Comparison of ENCODE assay signal across 1 cellular context in the genomic region with DNA sequence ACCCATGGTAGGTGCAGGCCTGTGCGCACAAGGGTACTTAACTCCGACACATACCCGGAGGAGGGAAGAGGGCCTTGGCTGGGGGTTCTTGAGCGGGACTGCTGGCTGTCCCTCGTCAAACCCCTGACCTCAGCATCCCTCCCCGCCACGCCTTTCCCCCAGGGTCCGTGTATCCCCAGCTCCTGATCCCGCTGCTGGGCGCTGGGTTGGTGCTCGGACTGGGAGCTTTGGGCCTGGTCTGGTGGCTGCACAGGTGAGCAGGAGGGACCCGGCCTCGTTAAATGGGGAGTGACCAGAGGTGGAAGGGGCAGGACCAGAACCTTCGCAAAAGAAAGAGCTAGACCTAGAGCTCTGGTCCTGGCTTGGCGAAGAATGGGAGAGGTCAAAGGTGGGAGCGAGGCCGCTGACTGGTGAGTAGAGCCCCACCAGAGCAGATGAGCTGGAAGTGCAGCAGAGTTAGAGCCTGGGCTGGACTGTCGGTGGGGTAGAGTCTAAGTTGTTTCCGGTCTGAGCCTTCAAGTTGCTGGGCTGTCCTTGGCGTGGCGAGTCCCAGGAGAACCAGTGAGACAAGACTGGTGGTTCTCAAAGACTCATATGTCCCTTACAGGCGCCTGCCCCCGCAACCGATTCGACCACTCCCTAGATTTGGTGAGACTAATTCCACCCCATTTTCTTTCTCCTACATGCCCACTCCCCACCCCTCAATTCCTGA.
TF ChIP-seq lines count a peak whose summit lies in the region.

No MANE protein-coding gene starts in this region.

TF ChIP-seq in GM23338, 12 proteins besides CTCF, POLR2A, EP300 and RAD21:
- TF ChIP-seq EZH2 (IDR thresholded peaks at IDR 0.05; ENCODE audit: low read depth, unreplicated experiment) (no peak), ZNF331 (CRISPR knock-in tag; IDR thresholded peaks at IDR 0.05; ENCODE audit: low read depth) (no peak), STAT1 (IDR thresholded peaks at IDR 0.05; ENCODE audit: unreplicated experiment) (no peak), JUNB (IDR thresholded peaks at IDR 0.05; ENCODE audit: unreplicated experiment) (no peak), NANOG (IDR thresholded peaks at IDR 0.05; ENCODE audit: borderline replicate concordance) (no peak), EZH2phosphoT487 (IDR thresholded peaks at IDR 0.05; ENCODE audit: unreplicated experiment) (no peak), POLR2AphosphoS5 (IDR thresholded peaks at IDR 0.05; ENCODE audit: low read depth) (no peak), ZNF114 (CRISPR knock-in tag; IDR thresholded peaks at IDR 0.05) (no peak), CREB1 (CRISPR knock-in tag; IDR thresholded peaks at IDR 0.05; ENCODE audit: low read depth) (no peak)
- TF ChIP-seq, protein P1, sequence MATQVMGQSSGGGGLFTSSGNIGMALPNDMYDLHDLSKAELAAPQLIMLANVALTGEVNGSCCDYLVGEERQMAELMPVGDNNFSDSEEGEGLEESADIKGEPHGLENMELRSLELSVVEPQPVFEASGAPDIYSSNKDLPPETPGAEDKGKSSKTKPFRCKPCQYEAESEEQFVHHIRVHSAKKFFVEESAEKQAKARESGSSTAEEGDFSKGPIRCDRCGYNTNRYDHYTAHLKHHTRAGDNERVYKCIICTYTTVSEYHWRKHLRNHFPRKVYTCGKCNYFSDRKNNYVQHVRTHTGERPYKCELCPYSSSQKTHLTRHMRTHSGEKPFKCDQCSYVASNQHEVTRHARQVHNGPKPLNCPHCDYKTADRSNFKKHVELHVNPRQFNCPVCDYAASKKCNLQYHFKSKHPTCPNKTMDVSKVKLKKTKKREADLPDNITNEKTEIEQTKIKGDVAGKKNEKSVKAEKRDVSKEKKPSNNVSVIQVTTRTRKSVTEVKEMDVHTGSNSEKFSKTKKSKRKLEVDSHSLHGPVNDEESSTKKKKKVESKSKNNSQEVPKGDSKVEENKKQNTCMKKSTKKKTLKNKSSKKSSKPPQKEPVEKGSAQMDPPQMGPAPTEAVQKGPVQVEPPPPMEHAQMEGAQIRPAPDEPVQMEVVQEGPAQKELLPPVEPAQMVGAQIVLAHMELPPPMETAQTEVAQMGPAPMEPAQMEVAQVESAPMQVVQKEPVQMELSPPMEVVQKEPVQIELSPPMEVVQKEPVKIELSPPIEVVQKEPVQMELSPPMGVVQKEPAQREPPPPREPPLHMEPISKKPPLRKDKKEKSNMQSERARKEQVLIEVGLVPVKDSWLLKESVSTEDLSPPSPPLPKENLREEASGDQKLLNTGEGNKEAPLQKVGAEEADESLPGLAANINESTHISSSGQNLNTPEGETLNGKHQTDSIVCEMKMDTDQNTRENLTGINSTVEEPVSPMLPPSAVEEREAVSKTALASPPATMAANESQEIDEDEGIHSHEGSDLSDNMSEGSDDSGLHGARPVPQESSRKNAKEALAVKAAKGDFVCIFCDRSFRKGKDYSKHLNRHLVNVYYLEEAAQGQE (IDR thresholded peaks at IDR 0.05; ENCODE audit: unreplicated experiment): no peak
- TF ChIP-seq, protein P2, sequence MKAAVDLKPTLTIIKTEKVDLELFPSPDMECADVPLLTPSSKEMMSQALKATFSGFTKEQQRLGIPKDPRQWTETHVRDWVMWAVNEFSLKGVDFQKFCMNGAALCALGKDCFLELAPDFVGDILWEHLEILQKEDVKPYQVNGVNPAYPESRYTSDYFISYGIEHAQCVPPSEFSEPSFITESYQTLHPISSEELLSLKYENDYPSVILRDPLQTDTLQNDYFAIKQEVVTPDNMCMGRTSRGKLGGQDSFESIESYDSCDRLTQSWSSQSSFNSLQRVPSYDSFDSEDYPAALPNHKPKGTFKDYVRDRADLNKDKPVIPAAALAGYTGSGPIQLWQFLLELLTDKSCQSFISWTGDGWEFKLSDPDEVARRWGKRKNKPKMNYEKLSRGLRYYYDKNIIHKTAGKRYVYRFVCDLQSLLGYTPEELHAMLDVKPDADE (IDR thresholded peaks at IDR 0.05): no peak
- TF ChIP-seq, protein P3, sequence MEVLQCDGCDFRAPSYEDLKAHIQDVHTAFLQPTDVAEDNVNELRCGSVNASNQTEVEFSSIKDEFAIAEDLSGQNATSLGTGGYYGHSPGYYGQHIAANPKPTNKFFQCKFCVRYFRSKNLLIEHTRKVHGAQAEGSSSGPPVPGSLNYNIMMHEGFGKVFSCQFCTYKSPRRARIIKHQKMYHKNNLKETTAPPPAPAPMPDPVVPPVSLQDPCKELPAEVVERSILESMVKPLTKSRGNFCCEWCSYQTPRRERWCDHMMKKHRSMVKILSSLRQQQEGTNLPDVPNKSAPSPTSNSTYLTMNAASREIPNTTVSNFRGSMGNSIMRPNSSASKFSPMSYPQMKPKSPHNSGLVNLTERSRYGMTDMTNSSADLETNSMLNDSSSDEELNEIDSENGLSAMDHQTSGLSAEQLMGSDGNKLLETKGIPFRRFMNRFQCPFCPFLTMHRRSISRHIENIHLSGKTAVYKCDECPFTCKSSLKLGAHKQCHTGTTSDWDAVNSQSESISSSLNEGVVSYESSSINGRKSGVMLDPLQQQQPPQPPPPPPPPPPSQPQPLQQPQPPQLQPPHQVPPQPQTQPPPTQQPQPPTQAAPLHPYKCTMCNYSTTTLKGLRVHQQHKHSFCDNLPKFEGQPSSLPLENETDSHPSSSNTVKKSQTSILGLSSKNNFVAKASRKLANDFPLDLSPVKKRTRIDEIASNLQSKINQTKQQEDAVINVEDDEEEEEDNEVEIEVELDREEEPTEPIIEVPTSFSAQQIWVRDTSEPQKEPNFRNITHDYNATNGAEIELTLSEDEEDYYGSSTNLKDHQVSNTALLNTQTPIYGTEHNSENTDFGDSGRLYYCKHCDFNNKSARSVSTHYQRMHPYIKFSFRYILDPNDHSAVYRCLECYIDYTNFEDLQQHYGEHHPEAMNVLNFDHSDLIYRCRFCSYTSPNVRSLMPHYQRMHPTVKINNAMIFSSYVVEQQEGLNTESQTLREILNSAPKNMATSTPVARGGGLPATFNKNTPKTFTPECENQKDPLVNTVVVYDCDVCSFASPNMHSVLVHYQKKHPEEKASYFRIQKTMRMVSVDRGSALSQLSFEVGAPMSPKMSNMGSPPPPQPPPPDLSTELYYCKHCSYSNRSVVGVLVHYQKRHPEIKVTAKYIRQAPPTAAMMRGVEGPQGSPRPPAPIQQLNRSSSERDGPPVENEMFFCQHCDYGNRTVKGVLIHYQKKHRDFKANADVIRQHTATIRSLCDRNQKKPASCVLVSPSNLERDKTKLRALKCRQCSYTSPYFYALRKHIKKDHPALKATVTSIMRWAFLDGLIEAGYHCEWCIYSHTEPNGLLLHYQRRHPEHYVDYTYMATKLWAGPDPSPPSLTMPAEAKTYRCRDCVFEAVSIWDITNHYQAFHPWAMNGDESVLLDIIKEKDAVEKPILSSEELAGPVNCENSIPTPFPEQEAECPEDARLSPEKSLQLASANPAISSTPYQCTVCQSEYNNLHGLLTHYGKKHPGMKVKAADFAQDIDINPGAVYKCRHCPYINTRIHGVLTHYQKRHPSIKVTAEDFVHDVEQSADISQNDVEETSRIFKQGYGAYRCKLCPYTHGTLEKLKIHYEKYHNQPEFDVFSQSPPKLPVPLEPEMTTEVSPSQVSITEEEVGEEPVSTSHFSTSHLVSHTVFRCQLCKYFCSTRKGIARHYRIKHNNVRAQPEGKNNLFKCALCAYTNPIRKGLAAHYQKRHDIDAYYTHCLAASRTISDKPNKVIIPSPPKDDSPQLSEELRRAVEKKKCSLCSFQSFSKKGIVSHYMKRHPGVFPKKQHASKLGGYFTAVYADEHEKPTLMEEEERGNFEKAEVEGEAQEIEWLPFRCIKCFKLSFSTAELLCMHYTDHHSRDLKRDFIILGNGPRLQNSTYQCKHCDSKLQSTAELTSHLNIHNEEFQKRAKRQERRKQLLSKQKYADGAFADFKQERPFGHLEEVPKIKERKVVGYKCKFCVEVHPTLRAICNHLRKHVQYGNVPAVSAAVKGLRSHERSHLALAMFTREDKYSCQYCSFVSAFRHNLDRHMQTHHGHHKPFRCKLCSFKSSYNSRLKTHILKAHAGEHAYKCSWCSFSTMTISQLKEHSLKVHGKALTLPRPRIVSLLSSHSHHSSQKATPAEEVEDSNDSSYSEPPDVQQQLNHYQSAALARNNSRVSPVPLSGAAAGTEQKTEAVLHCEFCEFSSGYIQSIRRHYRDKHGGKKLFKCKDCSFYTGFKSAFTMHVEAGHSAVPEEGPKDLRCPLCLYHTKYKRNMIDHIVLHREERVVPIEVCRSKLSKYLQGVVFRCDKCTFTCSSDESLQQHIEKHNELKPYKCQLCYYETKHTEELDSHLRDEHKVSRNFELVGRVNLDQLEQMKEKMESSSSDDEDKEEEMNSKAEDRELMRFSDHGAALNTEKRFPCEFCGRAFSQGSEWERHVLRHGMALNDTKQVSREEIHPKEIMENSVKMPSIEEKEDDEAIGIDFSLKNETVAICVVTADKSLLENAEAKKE (CRISPR knock-in tag; IDR thresholded peaks at IDR 0.05): no peak
